ENCODE assay signal across 8 cellular contexts in the genomic region with DNA sequence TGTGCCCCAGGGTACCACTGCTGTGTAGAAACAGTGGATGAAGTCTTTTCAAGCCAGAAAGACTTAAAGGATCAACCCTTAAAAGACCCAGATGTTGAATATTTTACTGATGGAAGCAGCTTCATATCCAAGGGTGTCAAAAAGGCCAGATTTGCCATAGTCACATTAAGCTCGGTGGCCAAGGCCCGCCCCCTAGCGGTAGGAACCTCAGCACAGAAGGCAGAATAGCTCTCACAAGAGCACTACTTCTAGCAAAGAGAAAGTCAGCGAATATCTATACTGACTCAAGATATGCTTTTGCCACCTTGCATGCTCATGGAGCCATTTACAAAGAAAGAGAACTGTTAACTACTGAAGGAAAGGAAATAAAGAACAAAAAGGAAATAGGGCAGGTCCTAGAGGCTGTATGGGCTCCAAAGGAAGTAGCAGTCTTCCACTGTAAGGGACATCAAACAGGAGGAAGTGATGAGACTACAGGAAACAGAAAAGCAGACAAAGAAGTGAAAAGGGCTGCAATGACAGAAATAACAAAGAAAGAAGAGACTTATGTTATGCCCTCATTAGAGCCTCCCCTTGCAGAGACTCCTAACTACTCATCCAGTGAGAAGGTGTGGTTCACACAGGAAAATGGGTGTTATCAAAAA.
DNase-seq lines count a peak whose midpoint lies in the region; ATAC-seq and TF ChIP-seq lines count a peak whose summit lies in the region.

No MANE protein-coding gene starts in this region.

- no peaks in the 10 kb centered on the region for H3K9me3 ChIP-seq in SK-N-MC (ENCODE audit: low read depth, low read length)

- intact Hi-C loops in posterior cingulate gyrus (cut with DNase I): no loop called here

- no peak overlapping the region for H3K27ac ChIP-seq in SK-N-MC

- H3K36me3 ChIP-seq in SK-N-MC (ENCODE audit: insufficient read depth, low read length): peaks cover 19% of the 10 kb centered on the region

- H3K4me3 ChIP-seq in SK-N-MC: no peak overlapping the region

- H3K9ac ChIP-seq in SK-N-MC (ENCODE audit: insufficient read length): no peak overlapping the region

- ATAC-seq in GM19395 (IDR thresholded peaks at IDR 0.05; ENCODE audit: unreplicated experiment): peak; percentile 56
- peak; percentile 45 for ATAC-seq in HG03565 (IDR thresholded peaks at IDR 0.05; ENCODE audit: unreplicated experiment)
- ATAC-seq in activated CD4-positive, CD25-positive, alpha-beta regulatory T cell treated with anti-CD3 and anti-CD28 coated beads, Interleukin-2, amount 50 U/mL, for 24 hours: no peak

- DNase-seq in ELR (ENCODE audit: low read depth) (peak; percentile 6), SK-N-MC (ENCODE audit: low read depth, low spot score) (peak; percentile 6), erythroblast (lab: John Stamatoyannopoulos, UW) (peak; percentile 42 to 63), posterior cingulate gyrus (peak in 7 of 10 donors; percentile 20 to 92 (median 63)), DMS79 (lab: John Stamatoyannopoulos, UW) (no peak)

- no peak for TF ChIP-seq POLR2A in erythroblast (IDR thresholded peaks at IDR 0.05; ENCODE audit: low read length)

Comparison
In these comparisons a context has a peak if more than half of its experiments do, and no peak if none do; other contexts are left out.
1. ATAC-seq: peak in GM19395 (single experiment) and HG03565 (single experiment); none in activated CD4-positive, CD25-positive, alpha-beta regulatory T cell treated with anti-CD3 and anti-CD28 coated beads, Interleukin-2, amount 50 U/mL, for 24 hours (0 of 2).